1 cellular context compared by ENCODE assay signal in the genomic region with DNA sequence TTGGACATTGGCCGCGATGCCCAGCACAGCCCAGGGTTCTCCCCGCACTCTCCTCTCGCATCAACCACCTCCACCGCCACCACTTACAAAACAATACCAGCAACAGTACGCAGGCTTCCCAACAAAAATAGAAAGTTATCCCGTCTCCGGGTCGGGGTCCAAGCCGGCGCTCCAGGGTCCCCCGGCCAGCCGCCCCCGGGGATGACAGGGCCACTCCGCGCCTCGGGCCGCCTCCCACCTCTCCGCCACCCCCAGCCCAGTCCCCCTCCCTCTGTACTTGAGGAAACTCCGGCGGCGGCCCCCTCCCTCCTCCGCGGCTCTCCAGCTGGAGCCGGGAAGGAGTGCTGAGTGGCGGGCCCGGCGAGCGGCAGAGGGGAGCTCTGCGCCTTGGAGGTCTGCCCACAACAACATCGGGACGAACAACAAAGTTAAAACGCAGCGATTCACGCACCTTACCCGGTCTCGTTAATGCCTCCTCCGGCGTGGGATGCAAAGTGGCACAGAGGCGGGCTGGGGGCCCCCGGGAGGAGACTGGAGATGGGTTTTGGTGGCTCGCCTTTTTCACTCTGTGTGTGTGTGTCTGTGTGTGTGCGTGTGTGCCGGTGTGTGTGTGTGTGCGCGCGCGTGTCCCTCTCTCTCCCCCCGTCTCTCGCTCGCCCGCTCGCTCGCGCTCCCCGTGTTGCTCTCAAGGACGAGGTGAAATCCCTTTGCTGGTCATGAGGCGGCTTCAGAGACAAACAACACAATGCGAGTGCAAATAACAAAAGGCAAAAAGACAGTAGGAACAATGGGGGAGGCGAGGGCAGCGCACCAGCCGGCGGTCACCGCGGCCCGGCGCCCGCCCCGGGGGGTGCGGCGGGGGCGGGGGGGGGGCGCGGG.
TF ChIP-seq lines count a peak whose summit lies in the region.

No MANE protein-coding gene starts in this region.

TF ChIP-seq in HEK293, 187 proteins besides CTCF, POLR2A, EP300 and RAD21 (continued from another document and continues in another):
- TF ChIP-seq, protein P1, sequence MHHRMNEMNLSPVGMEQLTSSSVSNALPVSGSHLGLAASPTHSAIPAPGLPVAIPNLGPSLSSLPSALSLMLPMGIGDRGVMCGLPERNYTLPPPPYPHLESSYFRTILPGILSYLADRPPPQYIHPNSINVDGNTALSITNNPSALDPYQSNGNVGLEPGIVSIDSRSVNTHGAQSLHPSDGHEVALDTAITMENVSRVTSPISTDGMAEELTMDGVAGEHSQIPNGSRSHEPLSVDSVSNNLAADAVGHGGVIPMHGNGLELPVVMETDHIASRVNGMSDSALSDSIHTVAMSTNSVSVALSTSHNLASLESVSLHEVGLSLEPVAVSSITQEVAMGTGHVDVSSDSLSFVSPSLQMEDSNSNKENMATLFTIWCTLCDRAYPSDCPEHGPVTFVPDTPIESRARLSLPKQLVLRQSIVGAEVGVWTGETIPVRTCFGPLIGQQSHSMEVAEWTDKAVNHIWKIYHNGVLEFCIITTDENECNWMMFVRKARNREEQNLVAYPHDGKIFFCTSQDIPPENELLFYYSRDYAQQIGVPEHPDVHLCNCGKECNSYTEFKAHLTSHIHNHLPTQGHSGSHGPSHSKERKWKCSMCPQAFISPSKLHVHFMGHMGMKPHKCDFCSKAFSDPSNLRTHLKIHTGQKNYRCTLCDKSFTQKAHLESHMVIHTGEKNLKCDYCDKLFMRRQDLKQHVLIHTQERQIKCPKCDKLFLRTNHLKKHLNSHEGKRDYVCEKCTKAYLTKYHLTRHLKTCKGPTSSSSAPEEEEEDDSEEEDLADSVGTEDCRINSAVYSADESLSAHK (tag by site-specific recombination; IDR thresholded peaks at IDR 0.05) = peak; percentile 40
- TF ChIP-seq SETDB1 (IDR thresholded peaks at IDR 0.05; ENCODE audit: insufficient read length, low read length) = no peak
- TF ChIP-seq ZFHX2 (tag by site-specific recombination; conservative IDR thresholded peaks at IDR 0.05) = peak; percentile 93
- 0 out of 2 replicates have a peak, but pooled peaks have one; percentile 33 for TF ChIP-seq ZBTB48 (tag by site-specific recombination; IDR thresholded peaks at IDR 0.05)
- TF ChIP-seq ZXDB (tag by site-specific recombination; IDR thresholded peaks at IDR 0.05) = peak; percentile 72
- TF ChIP-seq ZNF169 (tag by site-specific recombination; IDR thresholded peaks at IDR 0.05) = no peak
- TF ChIP-seq ZFP69B (tag by site-specific recombination; IDR thresholded peaks at IDR 0.05) = peak; percentile 83
- peak; percentile 79; the same call in 1 of the 2 replicates for TF ChIP-seq ZNF366 (tag by site-specific recombination; conservative IDR thresholded peaks at IDR 0.05)
- no peak for TF ChIP-seq ZFP41 (tag by site-specific recombination; IDR thresholded peaks at IDR 0.05; ENCODE audit: borderline replicate concordance)
- TF ChIP-seq ZEB2 (tag by site-specific recombination; IDR thresholded peaks at IDR 0.05) = peak; percentile 81
- peak; percentile 89 for TF ChIP-seq ZNF2 (tag by site-specific recombination; IDR thresholded peaks at IDR 0.05)
- no peak for TF ChIP-seq SCRT1 (tag by site-specific recombination; IDR thresholded peaks at IDR 0.05; ENCODE audit: borderline replicate concordance)
- TF ChIP-seq, protein P2, sequence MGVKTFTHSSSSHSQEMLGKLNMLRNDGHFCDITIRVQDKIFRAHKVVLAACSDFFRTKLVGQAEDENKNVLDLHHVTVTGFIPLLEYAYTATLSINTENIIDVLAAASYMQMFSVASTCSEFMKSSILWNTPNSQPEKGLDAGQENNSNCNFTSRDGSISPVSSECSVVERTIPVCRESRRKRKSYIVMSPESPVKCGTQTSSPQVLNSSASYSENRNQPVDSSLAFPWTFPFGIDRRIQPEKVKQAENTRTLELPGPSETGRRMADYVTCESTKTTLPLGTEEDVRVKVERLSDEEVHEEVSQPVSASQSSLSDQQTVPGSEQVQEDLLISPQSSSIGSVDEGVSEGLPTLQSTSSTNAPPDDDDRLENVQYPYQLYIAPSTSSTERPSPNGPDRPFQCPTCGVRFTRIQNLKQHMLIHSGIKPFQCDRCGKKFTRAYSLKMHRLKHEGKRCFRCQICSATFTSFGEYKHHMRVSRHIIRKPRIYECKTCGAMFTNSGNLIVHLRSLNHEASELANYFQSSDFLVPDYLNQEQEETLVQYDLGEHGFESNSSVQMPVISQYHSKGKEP (tag by site-specific recombination; IDR thresholded peaks at IDR 0.05) = no peak
- TF ChIP-seq ZNF155 (tag by site-specific recombination; IDR thresholded peaks at IDR 0.05) = no peak
- no peak for TF ChIP-seq ZNF626 (tag by site-specific recombination; IDR thresholded peaks at IDR 0.05)
- TF ChIP-seq KLF7 (tag by site-specific recombination; IDR thresholded peaks at IDR 0.05; ENCODE audit: borderline replicate concordance) = peak; percentile 61; the same call in 1 of the 2 replicates
- TF ChIP-seq, protein P3, sequence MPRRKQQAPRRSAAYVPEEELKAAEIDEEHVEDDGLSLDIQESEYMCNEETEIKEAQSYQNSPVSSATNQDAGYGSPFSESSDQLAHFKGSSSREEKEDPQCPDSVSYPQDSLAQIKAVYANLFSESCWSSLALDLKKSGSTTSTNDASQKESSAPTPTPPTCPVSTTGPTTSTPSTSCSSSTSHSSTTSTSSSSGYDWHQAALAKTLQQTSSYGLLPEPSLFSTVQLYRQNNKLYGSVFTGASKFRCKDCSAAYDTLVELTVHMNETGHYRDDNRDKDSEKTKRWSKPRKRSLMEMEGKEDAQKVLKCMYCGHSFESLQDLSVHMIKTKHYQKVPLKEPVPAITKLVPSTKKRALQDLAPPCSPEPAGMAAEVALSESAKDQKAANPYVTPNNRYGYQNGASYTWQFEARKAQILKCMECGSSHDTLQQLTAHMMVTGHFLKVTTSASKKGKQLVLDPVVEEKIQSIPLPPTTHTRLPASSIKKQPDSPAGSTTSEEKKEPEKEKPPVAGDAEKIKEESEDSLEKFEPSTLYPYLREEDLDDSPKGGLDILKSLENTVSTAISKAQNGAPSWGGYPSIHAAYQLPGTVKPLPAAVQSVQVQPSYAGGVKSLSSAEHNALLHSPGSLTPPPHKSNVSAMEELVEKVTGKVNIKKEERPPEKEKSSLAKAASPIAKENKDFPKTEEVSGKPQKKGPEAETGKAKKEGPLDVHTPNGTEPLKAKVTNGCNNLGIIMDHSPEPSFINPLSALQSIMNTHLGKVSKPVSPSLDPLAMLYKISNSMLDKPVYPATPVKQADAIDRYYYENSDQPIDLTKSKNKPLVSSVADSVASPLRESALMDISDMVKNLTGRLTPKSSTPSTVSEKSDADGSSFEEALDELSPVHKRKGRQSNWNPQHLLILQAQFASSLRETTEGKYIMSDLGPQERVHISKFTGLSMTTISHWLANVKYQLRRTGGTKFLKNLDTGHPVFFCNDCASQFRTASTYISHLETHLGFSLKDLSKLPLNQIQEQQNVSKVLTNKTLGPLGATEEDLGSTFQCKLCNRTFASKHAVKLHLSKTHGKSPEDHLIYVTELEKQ (tag by site-specific recombination; IDR thresholded peaks at IDR 0.05; ENCODE audit: borderline replicate concordance) = peak; percentile 26; the same call in 1 of the 2 replicates
- no peak for TF ChIP-seq ZNF214 (tag by site-specific recombination; IDR thresholded peaks at IDR 0.05; ENCODE audit: borderline replicate concordance)
- TF ChIP-seq ZNF510 (tag by site-specific recombination; IDR thresholded peaks at IDR 0.05; ENCODE audit: insufficient replicate concordance) = no peak
- TF ChIP-seq ZNF174 (tag by site-specific recombination; IDR thresholded peaks at IDR 0.05) = no peak
- 0 out of 2 replicates have a peak, but pooled peaks have one; percentile 47 for TF ChIP-seq ZBTB1 (tag by site-specific recombination; IDR thresholded peaks at IDR 0.05)
- no peak; the same call in 1 of the 2 replicates for TF ChIP-seq ZNF394 (tag by site-specific recombination; IDR thresholded peaks at IDR 0.05; ENCODE audit: borderline replicate concordance)
- TF ChIP-seq GFI1B (tag by site-specific recombination; IDR thresholded peaks at IDR 0.05) = 0 out of 2 replicates have a peak, but pooled peaks have one; percentile 14
- no peak for TF ChIP-seq ZNF521 (tag by site-specific recombination; IDR thresholded peaks at IDR 0.05)
- TF ChIP-seq ZNF341 (tag by site-specific recombination; IDR thresholded peaks at IDR 0.05; ENCODE audit: low read depth) = peak; percentile 99
- no peak for TF ChIP-seq ZNF623 (tag by site-specific recombination; IDR thresholded peaks at IDR 0.05)
- no peak for TF ChIP-seq ZNF221 (tag by site-specific recombination; IDR thresholded peaks at IDR 0.05; ENCODE audit: borderline replicate concordance)
- no peak for TF ChIP-seq ZFP3 (tag by site-specific recombination; IDR thresholded peaks at IDR 0.05; ENCODE audit: low read depth)
- no peak for TF ChIP-seq ZNF544 (tag by site-specific recombination; IDR thresholded peaks at IDR 0.05)
- TF ChIP-seq, protein P4, sequence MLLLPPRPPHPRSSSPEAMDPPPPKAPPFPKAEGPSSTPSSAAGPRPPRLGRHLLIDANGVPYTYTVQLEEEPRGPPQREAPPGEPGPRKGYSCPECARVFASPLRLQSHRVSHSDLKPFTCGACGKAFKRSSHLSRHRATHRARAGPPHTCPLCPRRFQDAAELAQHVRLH (tag by site-specific recombination; IDR thresholded peaks at IDR 0.05) = peak; percentile 78
- peak; percentile 39; the same call in 1 of the 2 replicates for TF ChIP-seq KLF9 (tag by site-specific recombination; IDR thresholded peaks at IDR 0.05; ENCODE audit: low read depth)
- peak; percentile 50 for TF ChIP-seq ZNF843 (tag by site-specific recombination; IDR thresholded peaks at IDR 0.05)
- TF ChIP-seq ZNF416 (tag by site-specific recombination; IDR thresholded peaks at IDR 0.05) = no peak
- TF ChIP-seq BCL11A (tag by site-specific recombination; IDR thresholded peaks at IDR 0.05; ENCODE audit: low read depth) = no peak
- peak; percentile 85; the same call in 1 of the 2 replicates for TF ChIP-seq ZNF391 (tag by site-specific recombination; IDR thresholded peaks at IDR 0.05; ENCODE audit: borderline replicate concordance, low read depth)
- no peak; the same call in 1 of the 2 replicates for TF ChIP-seq YY1 (tag by site-specific recombination; IDR thresholded peaks at IDR 0.05)
- TF ChIP-seq GLIS1 (tag by site-specific recombination; IDR thresholded peaks at IDR 0.05) = peak; percentile 73
- TF ChIP-seq ZNF138 (tag by site-specific recombination; IDR thresholded peaks at IDR 0.05; ENCODE audit: borderline replicate concordance) = no peak
- TF ChIP-seq, protein P5, sequence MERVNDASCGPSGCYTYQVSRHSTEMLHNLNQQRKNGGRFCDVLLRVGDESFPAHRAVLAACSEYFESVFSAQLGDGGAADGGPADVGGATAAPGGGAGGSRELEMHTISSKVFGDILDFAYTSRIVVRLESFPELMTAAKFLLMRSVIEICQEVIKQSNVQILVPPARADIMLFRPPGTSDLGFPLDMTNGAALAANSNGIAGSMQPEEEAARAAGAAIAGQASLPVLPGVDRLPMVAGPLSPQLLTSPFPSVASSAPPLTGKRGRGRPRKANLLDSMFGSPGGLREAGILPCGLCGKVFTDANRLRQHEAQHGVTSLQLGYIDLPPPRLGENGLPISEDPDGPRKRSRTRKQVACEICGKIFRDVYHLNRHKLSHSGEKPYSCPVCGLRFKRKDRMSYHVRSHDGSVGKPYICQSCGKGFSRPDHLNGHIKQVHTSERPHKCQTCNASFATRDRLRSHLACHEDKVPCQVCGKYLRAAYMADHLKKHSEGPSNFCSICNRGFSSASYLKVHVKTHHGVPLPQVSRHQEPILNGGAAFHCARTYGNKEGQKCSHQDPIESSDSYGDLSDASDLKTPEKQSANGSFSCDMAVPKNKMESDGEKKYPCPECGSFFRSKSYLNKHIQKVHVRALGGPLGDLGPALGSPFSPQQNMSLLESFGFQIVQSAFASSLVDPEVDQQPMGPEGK (tag by site-specific recombination; IDR thresholded peaks at IDR 0.05) = peak; percentile 88
- peak; percentile 61; the same call in 1 of the 2 replicates for TF ChIP-seq ZNF610 (tag by site-specific recombination; IDR thresholded peaks at IDR 0.05; ENCODE audit: borderline replicate concordance)
- TF ChIP-seq ZNF10 (tag by site-specific recombination; IDR thresholded peaks at IDR 0.05) = no peak
- TF ChIP-seq, protein P6, sequence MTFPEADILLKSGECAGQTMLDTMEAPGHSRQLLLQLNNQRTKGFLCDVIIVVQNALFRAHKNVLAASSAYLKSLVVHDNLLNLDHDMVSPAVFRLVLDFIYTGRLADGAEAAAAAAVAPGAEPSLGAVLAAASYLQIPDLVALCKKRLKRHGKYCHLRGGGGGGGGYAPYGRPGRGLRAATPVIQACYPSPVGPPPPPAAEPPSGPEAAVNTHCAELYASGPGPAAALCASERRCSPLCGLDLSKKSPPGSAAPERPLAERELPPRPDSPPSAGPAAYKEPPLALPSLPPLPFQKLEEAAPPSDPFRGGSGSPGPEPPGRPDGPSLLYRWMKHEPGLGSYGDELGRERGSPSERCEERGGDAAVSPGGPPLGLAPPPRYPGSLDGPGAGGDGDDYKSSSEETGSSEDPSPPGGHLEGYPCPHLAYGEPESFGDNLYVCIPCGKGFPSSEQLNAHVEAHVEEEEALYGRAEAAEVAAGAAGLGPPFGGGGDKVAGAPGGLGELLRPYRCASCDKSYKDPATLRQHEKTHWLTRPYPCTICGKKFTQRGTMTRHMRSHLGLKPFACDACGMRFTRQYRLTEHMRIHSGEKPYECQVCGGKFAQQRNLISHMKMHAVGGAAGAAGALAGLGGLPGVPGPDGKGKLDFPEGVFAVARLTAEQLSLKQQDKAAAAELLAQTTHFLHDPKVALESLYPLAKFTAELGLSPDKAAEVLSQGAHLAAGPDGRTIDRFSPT (tag by site-specific recombination; IDR thresholded peaks at IDR 0.05) = peak; percentile 78
- no peak for TF ChIP-seq ZNF114 (tag by site-specific recombination; IDR thresholded peaks at IDR 0.05)
- TF ChIP-seq TCF7L2 (IDR thresholded peaks at IDR 0.05; ENCODE audit: borderline replicate concordance, low read depth, low read length) = no peak
- TF ChIP-seq TRIM28 (IDR thresholded peaks at IDR 0.05; ENCODE audit: borderline replicate concordance, low read length) = no peak
- peak; percentile 35; the same call in 1 of the 2 replicates for TF ChIP-seq ZNF423 (tag by site-specific recombination; IDR thresholded peaks at IDR 0.05)
- peak; percentile 48 for TF ChIP-seq ZNF629 (tag by site-specific recombination; IDR thresholded peaks at IDR 0.05)
- no peak for TF ChIP-seq SP2 (tag by site-specific recombination; IDR thresholded peaks at IDR 0.05)
- TF ChIP-seq ZNF223 (tag by site-specific recombination; IDR thresholded peaks at IDR 0.05) = no peak
- no peak for TF ChIP-seq ZNF660 (tag by site-specific recombination; IDR thresholded peaks at IDR 0.05)
- peak; percentile 77; the same call in 1 of the 2 replicates for TF ChIP-seq ZNF324 (tag by site-specific recombination; IDR thresholded peaks at IDR 0.05)
- no peak for TF ChIP-seq ZNF274 (IDR thresholded peaks at IDR 0.05; ENCODE audit: low read length)
- TF ChIP-seq ZNF274 (tag by site-specific recombination; IDR thresholded peaks at IDR 0.05; ENCODE audit: borderline replicate concordance) = no peak
- TF ChIP-seq, protein P7, sequence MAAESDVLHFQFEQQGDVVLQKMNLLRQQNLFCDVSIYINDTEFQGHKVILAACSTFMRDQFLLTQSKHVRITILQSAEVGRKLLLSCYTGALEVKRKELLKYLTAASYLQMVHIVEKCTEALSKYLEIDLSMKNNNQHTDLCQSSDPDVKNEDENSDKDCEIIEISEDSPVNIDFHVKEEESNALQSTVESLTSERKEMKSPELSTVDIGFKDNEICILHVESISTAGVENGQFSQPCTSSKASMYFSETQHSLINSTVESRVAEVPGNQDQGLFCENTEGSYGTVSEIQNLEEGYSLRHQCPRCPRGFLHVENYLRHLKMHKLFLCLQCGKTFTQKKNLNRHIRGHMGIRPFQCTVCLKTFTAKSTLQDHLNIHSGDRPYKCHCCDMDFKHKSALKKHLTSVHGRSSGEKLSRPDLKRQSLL (tag by site-specific recombination; IDR thresholded peaks at IDR 0.05) = peak; percentile 50; the same call in 1 of the 2 replicates
